In genomic region chr3:136750209-136750921, GRCh38 we compare ENCODE assay signal across 8 cellular contexts.
DNase-seq lines count a peak whose midpoint lies in the region; ATAC-seq lines count a peak whose summit lies in the region.

No MANE protein-coding gene starts in this region.

- H3K4me3 ChIP-seq in mucosa of stomach (ENCODE audit: low read length): no peak overlapping the region

- peaks cover 21% of the 10 kb centered on the region for H3K4me1 ChIP-seq in ES-I3 (ENCODE audit: insufficient read depth, low read length)
- peaks cover 19% of the 10 kb centered on the region for H3K4me1 ChIP-seq in mucosa of stomach (ENCODE audit: control insufficient read depth, insufficient read depth, low read length)

- ATAC-seq in HG03095 (IDR thresholded peaks at IDR 0.05; ENCODE audit: unreplicated experiment) (no peak), GM18511 (IDR thresholded peaks at IDR 0.05; ENCODE audit: unreplicated experiment) (no peak)

- H3K36me3 ChIP-seq in ES-I3 (ENCODE audit: insufficient read depth, low read length) (no peaks in the 10 kb centered on the region), mucosa of stomach (ENCODE audit: control insufficient read depth, insufficient read depth, low read length) (no peaks in the 10 kb centered on the region)

- H3K9me3 ChIP-seq in ES-I3 (ENCODE audit: control insufficient read depth, insufficient read depth, low read length) (no peaks in the 10 kb centered on the region), mucosa of stomach (ENCODE audit: control insufficient read depth, low read length) (no peaks in the 10 kb centered on the region)

- H3K9ac ChIP-seq in ES-I3 (ENCODE audit: low read depth, low read length) (peak overlapping the region; percentile 88), mucosa of stomach (ENCODE audit: low read length) (peak overlapping the region; percentile 78)

- H3K27me3 ChIP-seq in mucosa of stomach (ENCODE audit: control insufficient read depth, insufficient read depth, low read length): no peaks in the 10 kb centered on the region

- DNase-seq in NCI-H82 treated with DMSO at 0.1 percent for 48 hours (lab: John Stamatoyannopoulos, UW; ENCODE audit: unreplicated experiment) (peak; percentile 25), cerebellar cortex (ENCODE audit: low spot score) (peak; percentile 35), GOT3 (lab: John Stamatoyannopoulos, UW) (no peak), NCI-H1436 (lab: John Stamatoyannopoulos, UW) (no peak)

Comparison
In these comparisons a context has a peak if more than half of its experiments do, and no peak if none do; other contexts are left out.
1. DNase-seq: peak in NCI-H82 treated with DMSO at 0.1 percent for 48 hours (single experiment) and cerebellar cortex (single experiment); none in GOT3 (single experiment) and NCI-H1436 (single experiment).